Comparison of ENCODE assay signal across 14 cellular contexts in the genomic region with DNA sequence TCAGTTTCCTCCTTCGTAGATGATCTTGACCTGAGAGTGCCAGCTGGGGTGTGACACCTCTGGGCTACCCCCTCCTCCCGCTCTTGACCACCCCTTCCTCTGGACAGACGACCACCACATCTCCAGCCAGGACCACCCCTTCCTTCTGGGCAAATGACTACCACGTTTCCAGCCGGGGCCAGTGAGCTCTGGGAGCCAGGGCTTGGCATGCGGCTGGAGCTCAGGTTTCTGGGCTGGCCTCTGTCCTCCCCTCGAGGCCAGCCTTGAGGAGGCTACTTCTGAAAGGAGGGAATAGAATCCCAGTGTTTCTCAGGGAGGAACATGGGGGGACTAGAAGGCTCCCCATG.
"Had no signal": no experiment of that assay in that cellular context is flagged by ENCODE, and none has a peak within 500 bp of the region (broad histone marks: within the 10 kb centered on the region; RNA-seq: fewer than 3 reads in every experiment).

No MANE protein-coding gene starts in this region.

- H3K9me3 Mint-ChIP-seq: activated naive CD8-positive, alpha-beta T cell treated with anti-CD3 and anti-CD28 coated beads, Interleukin-2, amount 50 U/mL, for 24 hours; memory B cell had no signal

- ATAC-seq: activated naive CD8-positive, alpha-beta T cell treated with anti-CD3 and anti-CD28 coated beads, Interleukin-2, amount 50 U/mL, for 24 hours; left lung had no signal

- H3K4me3 Mint-ChIP-seq: activated naive CD8-positive, alpha-beta T cell treated with anti-CD3 and anti-CD28 coated beads, Interleukin-2, amount 50 U/mL, for 24 hours; memory B cell had no signal

- H3K36me3 ChIP-seq: esophagus squamous epithelium, left lung, ovary, SJCRH30, tibial artery had no signal

- H3K9me3 ChIP-seq: esophagus squamous epithelium, left lung, ovary, SJCRH30, stomach, tibial artery had no signal

- H3K4me1 ChIP-seq: left lung had no signal

- DNase-seq: activated CD4-positive, alpha-beta T cell treated with anti-CD3 and anti-CD28 coated beads for 4 hours; activated CD8-positive, alpha-beta memory T cell treated with anti-CD3 and anti-CD28 coated beads for 24 hours; activated effector memory CD4-positive, alpha-beta T cell treated with Interleukin-2 at 50 U/mL for 16 hours; activated naive CD8-positive, alpha-beta T cell treated with anti-CD3 and anti-CD28 coated beads, Interleukin-2, amount 50 U/mL, for 24 hours; esophagus squamous epithelium; foreskin fibroblast; SW 1271 had no signal

- H3K27ac Mint-ChIP-seq: activated naive CD8-positive, alpha-beta T cell treated with anti-CD3 and anti-CD28 coated beads, Interleukin-2, amount 50 U/mL, for 24 hours; memory B cell had no signal

- H3K4me3 ChIP-seq: esophagus squamous epithelium, left lung, ovary, SJCRH30, stomach, tibial artery had no signal

- H3K27ac ChIP-seq: esophagus squamous epithelium, left lung, ovary, SJCRH30, tibial artery had no signal

- FAIRE-seq: astrocyte had no signal

- H3K27me3 Mint-ChIP-seq: activated naive CD8-positive, alpha-beta T cell treated with anti-CD3 and anti-CD28 coated beads, Interleukin-2, amount 50 U/mL, for 24 hours; memory B cell had no signal

- H3K4me1 Mint-ChIP-seq: activated naive CD8-positive, alpha-beta T cell treated with anti-CD3 and anti-CD28 coated beads, Interleukin-2, amount 50 U/mL, for 24 hours; memory B cell had no signal
